Comparison of ENCODE assay signal across 1 cellular context in genomic region chr16:85228463-85228862, GRCh38.
TF ChIP-seq lines count a peak whose summit lies in the region.

No MANE protein-coding gene starts in this region.

TF ChIP-seq in SK-N-SH, 30 proteins besides CTCF, POLR2A, EP300 and RAD21 (continued from another document):
- no peak for TF ChIP-seq REST (IDR thresholded peaks at IDR 0.05; ENCODE audit: low read depth, low read length)
- TF ChIP-seq RCOR1 (IDR thresholded peaks at IDR 0.05; ENCODE audit: low read length), result no peak
- TF ChIP-seq YY1 (IDR thresholded peaks at IDR 0.05; ENCODE audit: low read depth), result no peak
- no peak for TF ChIP-seq FOSL2 (IDR thresholded peaks at IDR 0.05; ENCODE audit: borderline replicate concordance, low read depth)
- TF ChIP-seq FOXM1 (IDR thresholded peaks at IDR 0.05; ENCODE audit: low read depth), result no peak
- TF ChIP-seq RXRA (IDR thresholded peaks at IDR 0.05; ENCODE audit: borderline replicate concordance, low read depth), result no peak
- TF ChIP-seq MEF2A (IDR thresholded peaks at IDR 0.05; ENCODE audit: borderline replicate concordance, low read depth), result no peak
